In genomic region chr1:176576670-176577069, GRCh38 we compare ENCODE assay signal across 6 cellular contexts.
"Had no signal": no experiment of that assay in that cellular context is flagged by ENCODE, and none has a peak within 500 bp of the region (broad histone marks: within the 10 kb centered on the region; RNA-seq: fewer than 3 reads in every experiment).

No MANE protein-coding gene starts in this region.

- DNase-seq: IMR-90, KBM-7, KG1 had no signal

- H3K4me3 ChIP-seq: K562 had no signal

- H3K27ac ChIP-seq: HL-60 had no signal

- ATAC-seq: HepG2, K562 had no signal
